23 cellular contexts compared by ENCODE assay signal in the genomic region with DNA sequence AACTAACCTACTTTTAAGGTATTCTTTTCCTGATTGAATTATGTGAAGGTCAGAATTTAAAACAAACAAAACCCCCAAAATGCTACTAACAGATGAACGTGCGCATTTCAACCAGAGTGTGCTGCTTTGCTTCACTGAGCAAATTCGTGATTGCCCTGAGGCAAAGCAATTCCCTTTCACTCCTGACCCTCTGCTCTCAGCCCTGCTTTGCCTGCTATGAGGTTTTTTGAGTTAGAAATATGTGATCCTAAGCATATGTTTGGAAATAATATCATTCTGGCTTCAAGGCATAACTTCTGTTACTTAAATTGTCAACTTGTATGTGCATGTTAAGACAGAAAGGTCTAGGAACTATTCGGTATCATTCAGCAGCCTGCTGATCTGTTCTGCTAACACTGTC.
A peak's percentile ranks its signal among the peaks of the same experiment; 100 is the strongest.
DNase-seq lines count a peak whose midpoint lies in the region; ATAC-seq, FAIRE-seq and TF ChIP-seq lines count a peak whose summit lies in the region.
"Had no signal": no experiment of that assay in that cellular context is flagged by ENCODE, and none has a peak within 500 bp of the region (broad histone marks: within the 10 kb centered on the region; RNA-seq: fewer than 3 reads in every experiment).

No MANE protein-coding gene starts in this region.

- H3K9me3 ChIP-seq in SK-N-MC (ENCODE audit: low read depth, low read length): no peaks in the 10 kb centered on the region
- H3K9me3 ChIP-seq: body of pancreas, esophagus squamous epithelium, prostate gland, vagina had no signal

- no peak overlapping the region for H3K27ac ChIP-seq in SK-N-MC
- H3K27ac ChIP-seq: body of pancreas, esophagus squamous epithelium, prostate gland, vagina had no signal

- ATAC-seq in GM21423 (IDR thresholded peaks at IDR 0.05; ENCODE audit: unreplicated experiment): no peak
- ATAC-seq: body of pancreas, PC-3 had no signal

- FAIRE-seq in urothelium cell line (lab: Jason Lieb, UNC): peak; percentile 37

- no peaks in the 10 kb centered on the region for H3K36me3 ChIP-seq in SK-N-MC (ENCODE audit: insufficient read depth, low read length)
- no peaks in the 10 kb centered on the region for H3K36me3 ChIP-seq in kidney epithelial cell (ENCODE audit: control insufficient read depth, insufficient read depth, low read length)
- H3K36me3 ChIP-seq: esophagus squamous epithelium, prostate gland, vagina had no signal

- H3K27me3 ChIP-seq in kidney epithelial cell (ENCODE audit: control insufficient read depth, insufficient read depth, low read length): no peaks in the 10 kb centered on the region
- H3K27me3 ChIP-seq: body of pancreas, esophagus squamous epithelium, vagina had no signal

- no peaks in the 10 kb centered on the region for H3K36me3 Mint-ChIP-seq in T-helper 2 cell treated with Interferon-gamma antibody and Interleukin-4, amounts not matched to agents 5 μg/mL and 100 μg/mL, for 36 hours (ENCODE audit: low read depth)
- H3K36me3 Mint-ChIP-seq: activated naive CD4-positive, alpha-beta T cell treated with anti-CD3 and anti-CD28 coated beads, Interleukin-2, amount 50 U/mL, for 24 hours; CD4-positive, alpha-beta memory T cell had no signal

- H3K27me3 Mint-ChIP-seq in T-helper 2 cell treated with Interferon-gamma antibody and Interleukin-4, amounts not matched to agents 5 μg/mL and 100 μg/mL, for 36 hours (ENCODE audit: low read depth): no peaks in the 10 kb centered on the region
- H3K27me3 Mint-ChIP-seq: CD4-positive, alpha-beta memory T cell had no signal

- TF ChIP-seq CTCF in kidney epithelial cell (IDR thresholded peaks at IDR 0.05; ENCODE audit: insufficient read depth, low read length, poor library complexity, severe bottlenecking): no peak

- H3K4me3 ChIP-seq in SK-N-MC: peak overlapping the region; percentile 25
- no peak overlapping the region for H3K4me3 ChIP-seq in kidney epithelial cell (ENCODE audit: low read depth, low read length)
- H3K4me3 ChIP-seq: body of pancreas, esophagus squamous epithelium, prostate gland, vagina had no signal

- no peak overlapping the region for H3K4me3 Mint-ChIP-seq in T-helper 2 cell treated with Interferon-gamma antibody and Interleukin-4, amounts not matched to agents 5 μg/mL and 100 μg/mL, for 36 hours
- H3K4me3 Mint-ChIP-seq: activated naive CD4-positive, alpha-beta T cell treated with anti-CD3 and anti-CD28 coated beads, Interleukin-2, amount 50 U/mL, for 24 hours; CD4-positive, alpha-beta memory T cell had no signal

- no peaks in the 10 kb centered on the region for H3K9me3 Mint-ChIP-seq in T-helper 2 cell treated with Interferon-gamma antibody and Interleukin-4, amounts not matched to agents 5 μg/mL and 100 μg/mL, for 36 hours
- H3K9me3 Mint-ChIP-seq: activated naive CD4-positive, alpha-beta T cell treated with anti-CD3 and anti-CD28 coated beads, Interleukin-2, amount 50 U/mL, for 24 hours had no signal

- no peaks in the 10 kb centered on the region for H3K4me1 Mint-ChIP-seq in T-helper 2 cell treated with Interferon-gamma antibody and Interleukin-4, amounts not matched to agents 5 μg/mL and 100 μg/mL, for 36 hours (ENCODE audit: low read depth)
- H3K4me1 Mint-ChIP-seq: activated naive CD4-positive, alpha-beta T cell treated with anti-CD3 and anti-CD28 coated beads, Interleukin-2, amount 50 U/mL, for 24 hours; CD4-positive, alpha-beta memory T cell had no signal

- H3K9ac ChIP-seq in SK-N-MC (ENCODE audit: insufficient read length): no peak overlapping the region

- H3K27ac Mint-ChIP-seq in T-helper 2 cell treated with Interferon-gamma antibody and Interleukin-4, amounts not matched to agents 5 μg/mL and 100 μg/mL, for 36 hours: no peak overlapping the region
- H3K27ac Mint-ChIP-seq: activated naive CD4-positive, alpha-beta T cell treated with anti-CD3 and anti-CD28 coated beads, Interleukin-2, amount 50 U/mL, for 24 hours; CD4-positive, alpha-beta memory T cell had no signal

- DNase-seq in NCI-H748 (lab: John Stamatoyannopoulos, UW; ENCODE audit: unreplicated experiment) (peak; percentile 17), NCI-H748 treated with DMSO at 0.1 percent for 48 hours (lab: John Stamatoyannopoulos, UW) (no peak), SK-N-MC (ENCODE audit: low read depth, low spot score) (peak; percentile 39), kidney epithelial cell (ENCODE audit: low read depth) (peak; percentile 9), urothelium cell line (ENCODE audit: low spot score) (no peak), NCI-H524 (lab: John Stamatoyannopoulos, UW) (no peak)
- no peak for DNase-seq in T-helper 2 cell treated with Interferon-gamma antibody and Interleukin-4, amounts not matched to agents 5 μg/mL and 100 μg/mL, for 36 hours (ENCODE audit: low spot score)
- DNase-seq: activated CD4-positive, alpha-beta T cell treated with anti-CD3 and anti-CD28 coated beads, Interleukin-2, amount 50 U/mL, for 1 hour; activated T-cell treated with anti-CD3 and anti-CD28 coated beads for 4 hours; body of pancreas; CD4-positive, alpha-beta memory T cell; dermis blood vessel endothelial cell; esophagus squamous epithelium; KBM-7; kidney glomerular epithelial cell; NCI-H1105 treated with DMSO at 0.1 percent for 48 hours; NCI-H524 treated with DMSO at 0.1 percent for 48 hours; PC-3; stimulated activated naive CD4-positive, alpha-beta T cell had no signal

Comparison
In these comparisons a context has a peak if more than half of its experiments do, and no peak if none do; other contexts are left out.
1. DNase-seq: peak in NCI-H748 (single experiment), SK-N-MC (single experiment) and kidney epithelial cell (single experiment); none in NCI-H748 treated with DMSO at 0.1 percent for 48 hours (single experiment), urothelium cell line (single experiment), T-helper 2 cell treated with Interferon-gamma antibody and Interleukin-4, amounts not matched to agents 5 μg/mL and 100 μg/mL, for 36 hours (single experiment) and NCI-H524 (0 of 2).